ENCODE assay signal across 8 cellular contexts in the genomic region with DNA sequence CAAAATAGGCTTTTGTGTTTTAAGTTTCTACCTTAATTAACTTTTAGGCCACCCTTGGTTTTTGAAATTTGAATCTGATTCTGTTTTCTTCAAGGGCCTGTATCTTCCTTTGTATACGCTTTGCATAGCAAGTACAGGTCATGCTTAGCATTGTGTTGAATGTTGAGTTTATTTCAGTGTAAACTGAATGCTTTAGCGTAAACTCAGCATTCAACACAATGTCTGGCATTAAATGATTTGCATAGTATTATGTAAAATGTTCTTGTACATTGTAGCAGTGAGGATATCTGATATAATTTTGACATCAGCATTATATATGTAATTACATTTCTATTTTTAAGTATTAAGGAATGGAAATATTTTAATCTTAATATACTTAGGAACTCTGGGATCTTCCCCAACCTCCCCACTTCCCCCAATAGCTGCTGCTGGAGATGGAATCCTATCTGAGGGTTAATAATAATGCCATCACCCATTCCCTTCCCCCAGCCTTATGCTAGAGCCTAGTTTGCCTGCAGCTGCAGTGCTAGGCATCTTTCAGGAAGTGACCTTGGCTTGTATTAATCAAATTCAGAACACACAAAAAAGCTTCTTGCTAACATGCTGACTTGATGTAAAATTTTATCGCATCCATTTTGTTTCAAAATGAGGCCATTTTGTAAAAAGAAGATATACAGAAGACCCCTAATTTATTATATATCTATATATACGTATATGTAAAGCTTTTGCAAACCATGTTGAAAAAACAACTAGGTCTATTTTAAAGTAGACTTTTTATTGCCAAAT.
DNase-seq lines count a peak whose midpoint lies in the region; ATAC-seq and TF ChIP-seq lines count a peak whose summit lies in the region.

No MANE protein-coding gene starts in this region.

- intact Hi-C loops in posterior vena cava (cut with DNase I) = no loop called here

- no peak overlapping the region for H3K4me3 ChIP-seq in Peyer's patch

- peaks cover 0 to 5% (median 0%) of the 10 kb centered on the region in 4 donors for H3K9me3 ChIP-seq in Peyer's patch

- H3K27ac ChIP-seq in Peyer's patch = peak overlapping the region in 2 of 4 donors; percentile 46 to 65

- peak overlapping the region; percentile 28 for H3K4me3 Mint-ChIP-seq in stimulated activated memory B cell treated with anti-CD40 and anti-IgM and Interleukin-4, amounts not matched to agents 10 μg/mL and 1 μg/mL and 100 μg/mL, for 72 hours

- ATAC-seq in stimulated activated memory B cell treated with anti-CD40 and anti-IgM and Interleukin-4, amounts not matched to agents 10 μg/mL and 1 μg/mL and 100 μg/mL, for 72 hours = no peak

- peaks cover 3% of the 10 kb centered on the region for H3K9me3 Mint-ChIP-seq in stimulated activated memory B cell treated with anti-CD40 and anti-IgM and Interleukin-4, amounts not matched to agents 10 μg/mL and 1 μg/mL and 100 μg/mL, for 72 hours

- TF ChIP-seq POLR2A in Peyer's patch (IDR thresholded peaks at IDR 0.05) = no peak

- peaks cover 79% of the 10 kb centered on the region for H3K4me1 Mint-ChIP-seq in stimulated activated memory B cell treated with anti-CD40 and anti-IgM and Interleukin-4, amounts not matched to agents 10 μg/mL and 1 μg/mL and 100 μg/mL, for 72 hours

- no peak for TF ChIP-seq CTCF in Peyer's patch (IDR thresholded peaks at IDR 0.05)

- H3K4me1 ChIP-seq in Peyer's patch = peaks cover 0 to 52% (median 12%) of the 10 kb centered on the region in 4 donors

- no peaks in the 10 kb centered on the region for H3K27me3 ChIP-seq in Peyer's patch

- H3K36me3 ChIP-seq in Peyer's patch = no peaks in the 10 kb centered on the region

- H3K36me3 Mint-ChIP-seq in stimulated activated memory B cell treated with anti-CD40 and anti-IgM and Interleukin-4, amounts not matched to agents 10 μg/mL and 1 μg/mL and 100 μg/mL, for 72 hours = peaks cover 45% of the 10 kb centered on the region

- no peak overlapping the region for H3K27ac Mint-ChIP-seq in stimulated activated memory B cell treated with anti-CD40 and anti-IgM and Interleukin-4, amounts not matched to agents 10 μg/mL and 1 μg/mL and 100 μg/mL, for 72 hours

- peak; percentile 18 for DNase-seq in NCI-H748 (lab: John Stamatoyannopoulos, UW; ENCODE audit: unreplicated experiment)
- no peak for DNase-seq in NCI-H748 treated with DMSO at 0.1 percent for 48 hours (lab: John Stamatoyannopoulos, UW)
- DNase-seq in NCI-H510A treated with DMSO at 0.1 percent for 48 hours (lab: John Stamatoyannopoulos, UW) = peak; percentile 83
- peak; percentile 2 for DNase-seq in central memory CD4-positive, alpha-beta T cell
- no peak for DNase-seq in posterior vena cava (ENCODE audit: low spot score)
- DNase-seq in stimulated activated CD4-positive, alpha-beta T cell treated with anti-CD3 and anti-CD28 coated beads, Interleukin-4, amount 100 ng/mL, for 24 hours = no peak
- DNase-seq in Peyer's patch = no peak

- H3K27me3 Mint-ChIP-seq in stimulated activated memory B cell treated with anti-CD40 and anti-IgM and Interleukin-4, amounts not matched to agents 10 μg/mL and 1 μg/mL and 100 μg/mL, for 72 hours = no peaks in the 10 kb centered on the region

Comparison
In these comparisons a context has a peak if more than half of its experiments do, and no peak if none do; other contexts are left out.
1. DNase-seq: peak in NCI-H748 (single experiment), NCI-H510A treated with DMSO at 0.1 percent for 48 hours (single experiment) and central memory CD4-positive, alpha-beta T cell (single experiment); none in NCI-H748 treated with DMSO at 0.1 percent for 48 hours (single experiment), posterior vena cava (single experiment), stimulated activated CD4-positive, alpha-beta T cell treated with anti-CD3 and anti-CD28 coated beads, Interleukin-4, amount 100 ng/mL, for 24 hours (single experiment) and Peyer's patch (0 of 3).